24 cellular contexts compared by ENCODE assay signal in genomic region chr15:61175024-61175423, GRCh38. TPM values are rescaled to one million over a fixed set of nuclear protein-coding genes. Genes with fewer than 3 reads are reported as not detected.
DNase-seq lines count a peak whose midpoint lies in the region; ATAC-seq, FAIRE-seq and TF ChIP-seq lines count a peak whose summit lies in the region.
"Had no signal": no experiment of that assay in that cellular context is flagged by ENCODE, and none has a peak within 500 bp of the region (broad histone marks: within the 10 kb centered on the region; RNA-seq: fewer than 3 reads in every experiment).

No MANE protein-coding gene starts in this region.

- H3K27me3 ChIP-seq in H9 (ENCODE audit: insufficient read depth, low read length): no peaks in the 10 kb centered on the region
- H3K27me3 ChIP-seq: adrenal gland, upper lobe of right lung had no signal

- TF ChIP-seq RAD21 in A549 (conservative IDR thresholded peaks at IDR 0.05 in 1 of 2, IDR thresholded peaks at IDR 0.05 in 1 of 2): no peak

- H4K8ac ChIP-seq in H9 (replicated peaks; ENCODE audit: insufficient read length, low read depth, low read length): no peak overlapping the region

- H3K23me2 ChIP-seq in H9 (ENCODE audit: insufficient read length, low read depth, low read length, poor library complexity, severe bottlenecking): no peaks in the 10 kb centered on the region

- H3K56ac ChIP-seq in H9 (ENCODE audit: insufficient read length, low read depth, low read length): no peak overlapping the region

- POLR2A ChIA-PET in A549 (lab: Yijun Ruan, JAX): no interaction called here
- POLR2A ChIA-PET in WTC11 (lab: Charles Lee): no interaction called here

- no peak overlapping the region for H3K4ac ChIP-seq in H9 (ENCODE audit: low read depth, low read length)

- no peak overlapping the region for H3K9ac ChIP-seq in H9 (ENCODE audit: extremely low read depth, insufficient read length, low read length)

- no peaks in the 10 kb centered on the region for H3K79me2 ChIP-seq in H9 (ENCODE audit: insufficient read depth, low read length)

- no peak overlapping the region for H2AK5ac ChIP-seq in H9 (ENCODE audit: insufficient read length, low read length)

- TF ChIP-seq EP300 in A549 (IDR thresholded peaks at IDR 0.05): no peak

- H3K9me3 Mint-ChIP-seq in H9 (no peaks in the 10 kb centered on the region), WTC11 (no peaks in the 10 kb centered on the region)

- H3K9me3 ChIP-seq in A549: no peaks in the 10 kb centered on the region
- H3K9me3 ChIP-seq in H9 (ENCODE audit: control insufficient read depth, low read depth, low read length): no peaks in the 10 kb centered on the region
- H3K9me3 ChIP-seq: adrenal gland, upper lobe of right lung had no signal

- no peak for TF ChIP-seq CTCF in A549 (IDR thresholded peaks at IDR 0.05)
- 0 out of 3 replicates have a peak, but pooled peaks have one; percentile 22 for TF ChIP-seq CTCF in H9 (conservative IDR thresholded peaks at IDR 0.05)
- TF ChIP-seq CTCF in WTC11 (IDR thresholded peaks at IDR 0.05): no peak

- no peak overlapping the region for H2BK12ac ChIP-seq in H9 (ENCODE audit: insufficient read length, low read depth, low read length)

- no peak overlapping the region for H3K4me3 ChIP-seq in A549
- H3K4me3 ChIP-seq: adrenal gland, upper lobe of right lung had no signal

- peak overlapping the region in 1 of 3 experiments; percentile 24; a peak in 1 of 7 replicates for H3K27ac Mint-ChIP-seq in H9
- peak overlapping the region; percentile 56 for H3K27ac Mint-ChIP-seq in WTC11

- H3K18ac ChIP-seq in H9 (ENCODE audit: insufficient read length, low read depth, low read length): no peak overlapping the region

- H3K14ac ChIP-seq in H9 (ENCODE audit: insufficient read depth, low read length): no peak overlapping the region

- no peak; a peak in 1 of 6 replicates for ATAC-seq in A549
- no peak for ATAC-seq in WTC11
- ATAC-seq: upper lobe of right lung had no signal

- 9% methylated on average over 2 of the region's 2 CpGs for WGBS in A549 (ENCODE audit: missing lambda C conversion rate)
- no CpG with 5 or more reads among the region's 2 CpGs for WGBS in H9 (ENCODE audit: extremely low coverage, insufficient read length, low lambda C conversion rate)

- no peak for FAIRE-seq in A549 (lab: Jason Lieb, UNC)
- FAIRE-seq: A204.1, frontal cortex, G401.6 had no signal

- H2AFZ ChIP-seq in H9 (ENCODE audit: low read length): no peak overlapping the region

- no peak overlapping the region for H3K4me3 Mint-ChIP-seq in H9
- H3K4me3 Mint-ChIP-seq in WTC11: no peak overlapping the region

- no peak overlapping the region for H2BK120ac ChIP-seq in H9 (ENCODE audit: low read depth, low read length, poor library complexity, severe bottlenecking)

- H3K4me1 ChIP-seq in A549 (no peaks in the 10 kb centered on the region), H9 (ENCODE audit: insufficient read depth, low read length) (peaks cover 39% of the 10 kb centered on the region)
- H3K4me1 ChIP-seq: upper lobe of right lung had no signal

- no peaks in the 10 kb centered on the region; the same call in 1 of the 2 replicates for H3K27me3 Mint-ChIP-seq in H9 (ENCODE audit: low read depth)
- no peaks in the 10 kb centered on the region for H3K27me3 Mint-ChIP-seq in WTC11 (ENCODE audit: low read depth)

- H3K36me3 Mint-ChIP-seq in H9 (ENCODE audit: insufficient read depth in 1 of 3, low read depth in 3 of 3): no peaks in the 10 kb centered on the region
- H3K36me3 Mint-ChIP-seq in WTC11: no peaks in the 10 kb centered on the region

- H3K79me1 ChIP-seq in H9 (ENCODE audit: insufficient read depth, low read depth, low read length, poor library complexity, severe bottlenecking): no peaks in the 10 kb centered on the region

- H4K20me1 ChIP-seq in H9 (ENCODE audit: control insufficient read depth, insufficient read depth, insufficient read length): no peaks in the 10 kb centered on the region

- H3K4me1 Mint-ChIP-seq in H9: peaks cover 66 to 72% of the 10 kb centered on the region in 2 experiments
- peaks cover 82% of the 10 kb centered on the region for H3K4me1 Mint-ChIP-seq in WTC11

- no peak overlapping the region for H4K5ac ChIP-seq in H9 (ENCODE audit: insufficient read length, low read depth, low read length)

- no peak overlapping the region for H2BK20ac ChIP-seq in H9 (ENCODE audit: low read depth, low read length, poor library complexity, severe bottlenecking)

- no peak for TF ChIP-seq POLR2A in A549 (IDR thresholded peaks at IDR 0.05; ENCODE audit: low read length)

- no peak overlapping the region for H3K4me2 ChIP-seq in A549
- H3K4me2 ChIP-seq in H9 (ENCODE audit: insufficient read depth, insufficient read length, low read length): peak overlapping the region; percentile 14

- DNase-seq in A549 (ENCODE audit: low read depth in 1 of 2, low spot score in 1 of 2): no peak
- no peak for DNase-seq in H9
- DNase-seq in WTC11 (ENCODE audit: low spot score): no peak
- DNase-seq in iPS-NIHi11 (ENCODE audit: low spot score): peak; percentile 43
- no peak for DNase-seq in activated CD4-positive, CD25-positive, alpha-beta regulatory T cell treated with anti-CD3 and anti-CD28 coated beads, Interleukin-2, amount 50 U/mL, for 72 hours
- no peak for DNase-seq in HT-29 (ENCODE audit: low spot score)
- no peak for DNase-seq in NCI-H69 (lab: John Stamatoyannopoulos, UW)
- no peak for DNase-seq in SK-N-DZ (ENCODE audit: low spot score)
- DNase-seq: activated CD8-positive, alpha-beta memory T cell treated with anti-CD3 and anti-CD28 coated beads, Interleukin-2, amount 50 U/mL, for 4 hours; activated effector memory CD4-positive, alpha-beta T cell treated with Interleukin-2 at 50 U/mL for 16 hours; adrenal gland; caudate nucleus; hypothalamus; Kasumi-1; mammary epithelial cell; NCI-H1092; NCI-H2029; NCI-H446 treated with DMSO at 0.1 percent for 48 hours; stimulated activated CD8-positive, alpha-beta memory T cell treated with anti-CD3 and anti-CD28 coated beads, Interleukin-4, amount 100 ng/mL, for 48 hours; upper lobe of right lung had no signal

- CTCF ChIA-PET in A549 (lab: Yijun Ruan, JAX): interaction anchor here (0.9 kb wide), 1 partner anchor 7 kb away, joined by 4 read pairs; no protein-coding TSS in a partner anchor
- CTCF ChIA-PET in WTC11 (lab: Charles Lee): interaction anchor here (0.9 kb wide), 1 partner anchor 20 kb away, joined by 3 read pairs; no protein-coding TSS in a partner anchor

- H3T11ph ChIP-seq in H9 (ENCODE audit: low read length): no peak overlapping the region

- no peak overlapping the region for H4K91ac ChIP-seq in H9 (ENCODE audit: insufficient read length, low read depth, low read length)

- no peak overlapping the region for H3K23ac ChIP-seq in H9 (ENCODE audit: insufficient read length, low read depth, low read length)

- H2BK5ac ChIP-seq in H9 (ENCODE audit: insufficient read length, low read length): no peak overlapping the region

- H3K27ac ChIP-seq in A549: no peak overlapping the region
- no peak overlapping the region for H3K27ac ChIP-seq in H9 (ENCODE audit: insufficient read length, low read depth, low read length)
- H3K27ac ChIP-seq: adrenal gland, epithelial cell of prostate, upper lobe of right lung had no signal

- H2BK15ac ChIP-seq in H9 (ENCODE audit: low read depth, low read length): no peak overlapping the region

TF ChIP-seq in A549, 52 proteins besides CTCF, POLR2A, EP300 and RAD21 (continues in another document):
- TF ChIP-seq E2F6 (IDR thresholded peaks at IDR 0.05; ENCODE audit: borderline replicate concordance, low read depth) (no peak), NR3C1 (IDR thresholded peaks at IDR 0.05) (no peak), RARB (CRISPR knock-in tag; IDR thresholded peaks at IDR 0.05) (no peak), CHD4 (IDR thresholded peaks at IDR 0.05; ENCODE audit: borderline replicate concordance) (no peak)

TF ChIP-seq in WTC11, 78 proteins besides CTCF, POLR2A, EP300 and RAD21 (continues in another document):
- no peak for TF ChIP-seq USF1 (CRISPR knock-in tag; IDR thresholded peaks at IDR 0.05)
- TF ChIP-seq TEAD4 (CRISPR knock-in tag; IDR thresholded peaks at IDR 0.05): no peak
- no peak for TF ChIP-seq ATF6 (CRISPR knock-in tag; IDR thresholded peaks at IDR 0.05)
- TF ChIP-seq RELA (CRISPR knock-in tag; IDR thresholded peaks at IDR 0.05; ENCODE audit: borderline replicate concordance): no peak

RNA-seq across cellular contexts. Expression of gene RORA, which starts 54.1 kb away (rescaled TPM):
- 1.5 and 2.2 TPM in 2 replicates for polyA plus RNA-seq in A549 (2011; rRNA removed)
- polyA plus RNA-seq in A549 (2012; cell fraction: cytosol; rRNA removed): 0.61 and 0.94 TPM in 2 replicates
- polyA plus RNA-seq in A549 (2012; cell fraction: nucleus; rRNA removed): 0.01 and 0.50 TPM in 2 replicates
- 1.1 to 1.6 TPM (median 1.3 TPM) in 3 replicates for polyA plus RNA-seq in A549 (2017; fragmentation: RNase III; extraction: RNeasy Plus Mini Kit Qiagen cat#74134 plus additional on column Dnase treatment)
- polyA minus RNA-seq in A549 (2011; rRNA and poly(A)+ RNA removed): 4.5 and 4.7 TPM in 2 replicates
- total RNA-seq in H9 (2021): 3.1 and 3.9 TPM in 2 replicates
- 12.8 to 14.7 TPM (median 12.9 TPM) in 3 replicates for total RNA-seq in WTC11 (2021)
- total RNA-seq in HT-29 (2014; rRNA removed; shearing (Covaris generic)): 0.05 and 0.31 TPM in 2 replicates
- polyA plus RNA-seq in SK-N-DZ (2014; cell fraction: cytosol; rRNA removed): 0.40 and 0.45 TPM in 2 replicates
- polyA plus RNA-seq in SK-N-DZ (2014; cell fraction: nucleus; rRNA removed): 2.0 and 3.2 TPM in 2 replicates
